Comparison of ENCODE assay signal across 8 cellular contexts in genomic region chr10:29734980-29735627, GRCh38.
DNase-seq lines count a peak whose midpoint lies in the region; ATAC-seq lines count a peak whose summit lies in the region.

No MANE protein-coding gene starts in this region.

- no peak overlapping the region for H3K23ac ChIP-seq in mesendoderm (ENCODE audit: low read length)

- H3K56ac ChIP-seq in mesendoderm (ENCODE audit: low read length) = peak overlapping the region; percentile 92

- peaks cover 13% of the 10 kb centered on the region for H3K4me1 ChIP-seq in ES-I3 (ENCODE audit: insufficient read depth, low read length)
- H3K4me1 ChIP-seq in ectodermal cell (ENCODE audit: control insufficient read depth, insufficient read depth, low read length) = peaks cover 26% of the 10 kb centered on the region
- H3K4me1 ChIP-seq in mesendoderm (ENCODE audit: control insufficient read depth, low read depth, low read length) = no peaks in the 10 kb centered on the region

- H3K36me3 ChIP-seq in ES-I3 (ENCODE audit: insufficient read depth, low read length) = 0 out of 2 replicates have a peak, but pooled peaks cover 4% of the 10 kb centered on the region
- H3K36me3 ChIP-seq in KOPT-K1 (ENCODE audit: insufficient read depth, low read length) = no peaks in the 10 kb centered on the region
- peaks cover 3% of the 10 kb centered on the region for H3K36me3 ChIP-seq in ectodermal cell (ENCODE audit: control insufficient read depth, insufficient read depth, low read length)
- H3K36me3 ChIP-seq in mesendoderm (ENCODE audit: control insufficient read depth, insufficient read depth, low read length) = no peaks in the 10 kb centered on the region

- peak overlapping the region; percentile 87 for H3K4ac ChIP-seq in mesendoderm (ENCODE audit: low read depth, low read length)

- peak overlapping the region; percentile 44 for H2BK5ac ChIP-seq in mesendoderm (ENCODE audit: low read length)

- H3K9me3 ChIP-seq in ES-I3 (ENCODE audit: control insufficient read depth, insufficient read depth, low read length) (no peaks in the 10 kb centered on the region), KOPT-K1 (ENCODE audit: insufficient read depth, low read length, poor library complexity, severe bottlenecking) (no peaks in the 10 kb centered on the region), ectodermal cell (ENCODE audit: control insufficient read depth, low read length) (no peaks in the 10 kb centered on the region)

- H3K79me1 ChIP-seq in mesendoderm (ENCODE audit: low read length) = peaks cover 10% of the 10 kb centered on the region

- peak; percentile 25 to 32 for DNase-seq in activated CD4-positive, alpha-beta T cell treated with anti-CD3 and anti-CD28 coated beads, Interleukin-2, amount 50 U/mL, for 24 hours (ENCODE audit: low read depth in 1 of 2, low spot score in 1 of 2)
- DNase-seq in mesendoderm (peak; percentile 66), cortex of kidney (lab: John Stamatoyannopoulos, UW) (no peak)
- peak; percentile 11 to 25 for DNase-seq in stimulated activated CD8-positive, alpha-beta memory T cell treated with anti-CD3 and anti-CD28 coated beads, Interleukin-2, amount 100 ng/mL, for 1 hour (ENCODE audit: low read depth in 2 of 2)

- no peak overlapping the region for H2AK5ac ChIP-seq in mesendoderm (ENCODE audit: low read length)

- peak overlapping the region; percentile 91 for H3K9ac ChIP-seq in ES-I3 (ENCODE audit: low read depth, low read length)
- peak overlapping the region; percentile 84 for H3K9ac ChIP-seq in mesendoderm (ENCODE audit: low read length)

- peak overlapping the region; percentile 46 for H2BK120ac ChIP-seq in mesendoderm (ENCODE audit: low read depth, low read length)

- H4K8ac ChIP-seq in mesendoderm (ENCODE audit: low read depth, low read length) = no peak overlapping the region

- peak; percentile 52 for ATAC-seq in GM21723 (IDR thresholded peaks at IDR 0.05; ENCODE audit: unreplicated experiment)

- 0 to 1% methylated on average over 77 of the region's 77 CpGs for WGBS in ectodermal cell, 2 experiments
- no CpG with 5 or more reads among the region's 77 CpGs for WGBS in mesendoderm (ENCODE audit: extremely low coverage, insufficient coverage, low lambda C conversion rate)

- peaks cover 18% of the 10 kb centered on the region for H3K79me2 ChIP-seq in mesendoderm (ENCODE audit: control insufficient read depth, insufficient read depth, low read length)

- H3K4me2 ChIP-seq in mesendoderm (ENCODE audit: low read length) = peak overlapping the region; percentile 84

- H3K27ac ChIP-seq in KOPT-K1 (ENCODE audit: low read depth, low read length, poor library complexity, severe bottlenecking) (peak overlapping the region; percentile 47), ectodermal cell (ENCODE audit: insufficient read depth, low read depth, low read length, poor library complexity, severe bottlenecking) (peak overlapping the region; percentile 29), mesendoderm (ENCODE audit: low read depth, low read length) (peak overlapping the region; percentile 89)

- H3K18ac ChIP-seq in mesendoderm (ENCODE audit: low read length) = peak overlapping the region; percentile 91

- peaks cover 11% of the 10 kb centered on the region for H3K27me3 ChIP-seq in ectodermal cell (ENCODE audit: control insufficient read depth, insufficient read depth, low read length, poor library complexity, severe bottlenecking)
- H3K27me3 ChIP-seq in mesendoderm (ENCODE audit: insufficient read depth, low read length, poor library complexity) = no peaks in the 10 kb centered on the region

- H4K5ac ChIP-seq in mesendoderm (ENCODE audit: low read length) = no peak overlapping the region

- H3K4me3 ChIP-seq in ectodermal cell (ENCODE audit: insufficient read depth, low read depth, low read length) = peak overlapping the region; percentile 77
- peak overlapping the region; percentile 67 for H3K4me3 ChIP-seq in mesendoderm (ENCODE audit: low read length)

- no peak overlapping the region for H2BK15ac ChIP-seq in mesendoderm (replicated peaks; ENCODE audit: low read depth)

Comparison
In these comparisons a context has a peak if more than half of its experiments do, and no peak if none do; other contexts are left out.
1. H3K27ac ChIP-seq: peak in every context shown above with its lines; median percentile 89 in mesendoderm; 47 in KOPT-K1; 29 in ectodermal cell.